Comparison of ENCODE assay signal across 18 cellular contexts in the genomic region with DNA sequence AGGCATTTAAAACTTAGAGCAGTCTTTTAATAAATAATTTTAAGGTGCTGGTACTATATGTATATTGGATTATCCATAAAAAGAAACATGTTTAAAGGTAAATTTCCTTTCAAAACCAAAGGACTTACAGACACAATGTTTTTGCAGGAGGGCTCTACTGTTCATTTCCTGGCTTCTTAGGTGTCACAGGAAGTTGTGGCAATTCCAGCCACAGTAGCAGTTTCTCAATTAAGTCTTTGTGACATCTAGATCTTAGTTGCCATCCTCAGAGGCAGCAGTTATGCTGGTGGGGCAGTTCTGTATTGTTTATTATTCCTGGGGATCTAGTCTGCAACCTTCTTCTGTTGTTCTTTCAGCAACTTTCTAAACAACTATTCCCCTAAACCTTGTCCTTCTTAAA.
"Had no signal": no experiment of that assay in that cellular context is flagged by ENCODE, and none has a peak within 500 bp of the region (broad histone marks: within the 10 kb centered on the region; RNA-seq: fewer than 3 reads in every experiment).

No MANE protein-coding gene starts in this region.

- H3K9me3 ChIP-seq: gastrocnemius medialis, heart right ventricle, psoas muscle, right lobe of liver, suprapubic skin, thyroid gland had no signal

- H3K4me3 ChIP-seq: dorsolateral prefrontal cortex, gastrocnemius medialis, heart right ventricle, psoas muscle, right lobe of liver, suprapubic skin, thyroid gland had no signal

- H3K36me3 ChIP-seq: gastrocnemius medialis, heart right ventricle, right lobe of liver, suprapubic skin, thyroid gland had no signal

- H3K27me3 ChIP-seq: dorsolateral prefrontal cortex, gastrocnemius medialis, heart right ventricle, right lobe of liver, suprapubic skin, thyroid gland had no signal

- H3K9ac ChIP-seq: parathyroid adenoma had no signal

- H3K4me1 ChIP-seq: gastrocnemius medialis, heart right ventricle, parathyroid adenoma, psoas muscle, right lobe of liver, suprapubic skin, thyroid gland had no signal

- DNase-seq: dorsolateral prefrontal cortex; effector CD8-positive, alpha-beta T cell; gastrocnemius medialis; heart right ventricle; hypothalamus; mesendoderm; naive thymus-derived CD4-positive, alpha-beta T cell; nephron progenitor cell; psoas muscle; right lobe of liver; stimulated activated CD4-positive, alpha-beta T cell treated with anti-CD3 and anti-CD28 coated beads, Interleukin-4, amount 100 ng/mL, for 1 hour; stimulated activated CD8-positive, alpha-beta memory T cell treated with anti-CD3 and anti-CD28 coated beads, Interleukin-4, amount 100 ng/mL, for 48 hours; stimulated activated naive CD8-positive, alpha-beta T cell treated with anti-CD3 and anti-CD28 coated beads, Interleukin-15, Interleukin-2, amounts not matched to agents 100 U/mL and 50 U/mL, for 24 hours; thyroid gland had no signal

- FAIRE-seq: endometrium, urothelium cell line had no signal
